Comparison of ENCODE assay signal across 13 cellular contexts in genomic region chr12:109827566-109828550, GRCh38. TPM values are rescaled to one million over a fixed set of nuclear protein-coding genes. Genes with fewer than 3 reads are reported as not detected.
DNase-seq lines count a peak whose midpoint lies in the region; ATAC-seq, FAIRE-seq and TF ChIP-seq lines count a peak whose summit lies in the region.
"Had no signal": no experiment of that assay in that cellular context is flagged by ENCODE, and none has a peak within 500 bp of the region (broad histone marks: within the 10 kb centered on the region; RNA-seq: fewer than 3 reads in every experiment).

No MANE protein-coding gene starts in this region.

- H3K27ac Mint-ChIP-seq in natural killer cell, result peak overlapping the region in 1 of 2 donors; percentile 72
- H3K27ac Mint-ChIP-seq in CD4-positive, alpha-beta memory T cell, result no peak overlapping the region
- no peak overlapping the region for H3K27ac Mint-ChIP-seq in activated CD4-positive, alpha-beta T cell treated with anti-CD3 and anti-CD28 coated beads, Interleukin-2, amount 10 ng/mL, durations not matched to agents 24 days and 14 days
- H3K27ac Mint-ChIP-seq: type B pancreatic cell had no signal

- DNase-seq in A549 (ENCODE audit: low read depth in 1 of 2, low spot score in 1 of 2), result no peak
- DNase-seq in NOMO-1 treated with DMSO at 0.1 percent for 48 hours (lab: John Stamatoyannopoulos, UW; ENCODE audit: unreplicated experiment), result peak; percentile 80
- DNase-seq in fibroblast of pulmonary artery (ENCODE audit: low read depth), result peak; percentile 30
- DNase-seq in natural killer cell, result no peak
- DNase-seq in CD4-positive, alpha-beta memory T cell, result no peak
- no peak for DNase-seq in activated CD4-positive, alpha-beta T cell treated with anti-CD3 and anti-CD28 coated beads, Interleukin-2, amount 50 U/mL, for 48 hours
- no peak for DNase-seq in activated CD4-positive, alpha-beta T cell treated with anti-CD3 and anti-CD28 coated beads, Interleukin-2, amount 10 ng/mL, durations not matched to agents 24 days and 14 days
- DNase-seq: activated CD8-positive, alpha-beta memory T cell treated with anti-CD3 and anti-CD28 coated beads, Interleukin-2, amount 50 U/mL, for 4 hours; brain microvascular endothelial cell; NCI-H2171 treated with DMSO at 0.1 percent for 48 hours had no signal

- TF ChIP-seq EP300 in A549 (IDR thresholded peaks at IDR 0.05), result no peak

- H3K27me3 ChIP-seq in CD4-positive, alpha-beta memory T cell (ENCODE audit: insufficient read depth, low read length), result no peaks in the 10 kb centered on the region
- H3K27me3 ChIP-seq: brain microvascular endothelial cell had no signal

- intact Hi-C loops in natural killer cell (cut with micrococcal nuclease), result no loop called here
- intact Hi-C loops in CD4-positive, alpha-beta memory T cell (cut with micrococcal nuclease), result no loop called here
- intact Hi-C loops in activated CD4-positive, alpha-beta T cell treated with anti-CD3 and anti-CD28 coated beads, Interleukin-2, amount 10 ng/mL, durations not matched to agents 24 days and 14 days (cut with micrococcal nuclease), result no loop called here

- no peak for TF ChIP-seq POLR2A in A549 (IDR thresholded peaks at IDR 0.05; ENCODE audit: low read length)

- no peaks in the 10 kb centered on the region for H3K36me3 Mint-ChIP-seq in natural killer cell
- no peaks in the 10 kb centered on the region for H3K36me3 Mint-ChIP-seq in CD4-positive, alpha-beta memory T cell
- H3K36me3 Mint-ChIP-seq in activated CD4-positive, alpha-beta T cell treated with anti-CD3 and anti-CD28 coated beads, Interleukin-2, amount 10 ng/mL, durations not matched to agents 24 days and 14 days (ENCODE audit: low read depth), result no peaks in the 10 kb centered on the region
- H3K36me3 Mint-ChIP-seq: type B pancreatic cell had no signal

- H3K27me3 Mint-ChIP-seq in natural killer cell (ENCODE audit: low read depth in 2 of 2), result peaks cover 14 to 19% of the 10 kb centered on the region in 2 donors
- H3K27me3 Mint-ChIP-seq in CD4-positive, alpha-beta memory T cell, result peaks cover 4 to 14% of the 10 kb centered on the region in 2 donors
- peaks cover 18% of the 10 kb centered on the region for H3K27me3 Mint-ChIP-seq in activated CD4-positive, alpha-beta T cell treated with anti-CD3 and anti-CD28 coated beads, Interleukin-2, amount 10 ng/mL, durations not matched to agents 24 days and 14 days

- no peak for ATAC-seq in A549
- peak; percentile 38 to 73 (median 55) for ATAC-seq in natural killer cell
- ATAC-seq in GM21447 (IDR thresholded peaks at IDR 0.05; ENCODE audit: unreplicated experiment), result no peak
- ATAC-seq: SK-N-SH treated with all-trans-retinoic acid at 6 μM for 48 hours had no signal

- 0 out of 6 replicates have a peak overlapping the region, but pooled peaks of 1 of the 2 experiments have one; percentile 28 for H3K27ac ChIP-seq in A549
- no peak overlapping the region for H3K27ac ChIP-seq in CD4-positive, alpha-beta memory T cell (ENCODE audit: low read depth, low read length)
- H3K27ac ChIP-seq: brain microvascular endothelial cell had no signal

- 54% methylated on average over 19 of the region's 19 CpGs for WGBS in A549 (ENCODE audit: missing lambda C conversion rate)

- peak; percentile 28 for FAIRE-seq in A549 (lab: Jason Lieb, UNC)

- H3K9me3 ChIP-seq in A549, result no peaks in the 10 kb centered on the region
- H3K9me3 ChIP-seq in CD4-positive, alpha-beta memory T cell (ENCODE audit: control insufficient read depth in 1 of 2, low read length in 2 of 2), result no peaks in the 10 kb centered on the region

- peaks cover 20% of the 10 kb centered on the region for H3K4me1 ChIP-seq in A549
- H3K4me1 ChIP-seq in CD4-positive, alpha-beta memory T cell (ENCODE audit: insufficient read depth, low read length), result no peaks in the 10 kb centered on the region

- no peak for TF ChIP-seq RAD21 in A549 (conservative IDR thresholded peaks at IDR 0.05 in 1 of 2, IDR thresholded peaks at IDR 0.05 in 1 of 2)

- no peak overlapping the region for H3K4me2 ChIP-seq in A549

- H3K4me3 Mint-ChIP-seq in natural killer cell, result no peak overlapping the region
- peak overlapping the region in 1 of 8 donors; percentile 18 for H3K4me3 Mint-ChIP-seq in CD4-positive, alpha-beta memory T cell
- no peak overlapping the region for H3K4me3 Mint-ChIP-seq in activated CD4-positive, alpha-beta T cell treated with anti-CD3 and anti-CD28 coated beads, Interleukin-2, amount 10 ng/mL, durations not matched to agents 24 days and 14 days
- H3K4me3 Mint-ChIP-seq: type B pancreatic cell had no signal

- CTCF ChIA-PET in A549 (lab: Yijun Ruan, JAX), result interaction anchor here (0.6 to 10.8 kb wide), 6 partner anchors 14 to 29 kb away, joined by 3 to 86 read pairs (median 8); no protein-coding TSS in a partner anchor
- CTCF ChIA-PET in CD4-positive, alpha-beta memory T cell (lab: Charles Lee; ENCODE audit: partially characterized antibody), result interaction anchor here (0.9 to 4.2 kb wide), 4 partner anchors 11 to 23 kb away, joined by 3 to 44 read pairs (median 6); no protein-coding TSS in a partner anchor

- H3K9me3 Mint-ChIP-seq in natural killer cell, result no peaks in the 10 kb centered on the region
- H3K9me3 Mint-ChIP-seq in CD4-positive, alpha-beta memory T cell, result no peaks in the 10 kb centered on the region
- H3K9me3 Mint-ChIP-seq in activated CD4-positive, alpha-beta T cell treated with anti-CD3 and anti-CD28 coated beads, Interleukin-2, amount 10 ng/mL, durations not matched to agents 24 days and 14 days, result no peaks in the 10 kb centered on the region
- H3K9me3 Mint-ChIP-seq: type B pancreatic cell had no signal

- POLR2A ChIA-PET in A549 (lab: Yijun Ruan, JAX), result no interaction called here
- POLR2A ChIA-PET in CD4-positive, alpha-beta memory T cell (lab: Charles Lee; ENCODE audit: partially characterized antibody), result no interaction called here

- H3K4me1 Mint-ChIP-seq in natural killer cell, result peaks cover 0 to 5% of the 10 kb centered on the region in 2 donors
- H3K4me1 Mint-ChIP-seq in CD4-positive, alpha-beta memory T cell, result no peaks in the 10 kb centered on the region
- H3K4me1 Mint-ChIP-seq in activated CD4-positive, alpha-beta T cell treated with anti-CD3 and anti-CD28 coated beads, Interleukin-2, amount 10 ng/mL, durations not matched to agents 24 days and 14 days, result no peaks in the 10 kb centered on the region

- no peaks in the 10 kb centered on the region for H3K36me3 ChIP-seq in CD4-positive, alpha-beta memory T cell (ENCODE audit: insufficient read depth, low read length)
- H3K36me3 ChIP-seq: brain microvascular endothelial cell had no signal

- H3K4me3 ChIP-seq in A549 (no peak overlapping the region), fibroblast of pulmonary artery (replicated peaks; ENCODE audit: low read depth, low read length) (no peak overlapping the region)
- no peak overlapping the region for H3K4me3 ChIP-seq in CD4-positive, alpha-beta memory T cell (ENCODE audit: low read length in 2 of 2)

- TF ChIP-seq CTCF in A549 (IDR thresholded peaks at IDR 0.05) (no peak), fibroblast of pulmonary artery (IDR thresholded peaks at IDR 0.05; ENCODE audit: low read length, missing control alignments) (no peak), natural killer cell (IDR thresholded peaks at IDR 0.05) (no peak)

TF ChIP-seq in A549, 52 proteins besides CTCF, POLR2A, EP300 and RAD21 (continues in another document):
- TF ChIP-seq ATOH8 (CRISPR knock-in tag; IDR thresholded peaks at IDR 0.05; ENCODE audit: low read depth) (no peak), SMC3 (IDR thresholded peaks at IDR 0.05) (no peak), JUNB (IDR thresholded peaks at IDR 0.05) (no peak), HES2 (IDR thresholded peaks at IDR 0.05) (no peak), EHMT2 (IDR thresholded peaks at IDR 0.05; ENCODE audit: low read depth) (no peak), MAFK (IDR thresholded peaks at IDR 0.05; ENCODE audit: partially characterized antibody) (no peak), HOXA7 (CRISPR knock-in tag; IDR thresholded peaks at IDR 0.05) (no peak), MAZ (IDR thresholded peaks at IDR 0.05; ENCODE audit: borderline replicate concordance, low read depth, low read length) (no peak)

RNA-seq across cellular contexts. Expression of gene TRPV4, which starts 5.3 kb away (rescaled TPM):
- polyA plus RNA-seq in A549 (2011; rRNA removed), result 0.37 and 0.52 TPM in 2 replicates
- 0.15 and 0.26 TPM in 2 replicates for polyA plus RNA-seq in A549 (2012; cell fraction: cytosol; rRNA removed)
- polyA plus RNA-seq in A549 (2012; cell fraction: nucleus; rRNA removed), result 0.43 and 0.53 TPM in 2 replicates
- polyA plus RNA-seq in A549 (2017; fragmentation: RNase III; extraction: RNeasy Plus Mini Kit Qiagen cat#74134 plus additional on column Dnase treatment), result 0.05 to 0.15 TPM (median 0.09 TPM) in 3 replicates
- 0.88 and 1.2 TPM in 2 replicates for polyA minus RNA-seq in A549 (2011; rRNA and poly(A)+ RNA removed)
- total RNA-seq in natural killer cell, result not detected
- total RNA-seq in CD4-positive, alpha-beta memory T cell, result under 1 TPM in 1 of 2 experiments, not detected in 1; 0.17 TPM
- polyA plus RNA-seq in CD4-positive, alpha-beta memory T cell, result not detected
- total RNA-seq in activated CD4-positive, alpha-beta T cell treated with anti-CD3 and anti-CD28 coated beads, Interleukin-2, amount 10 ng/mL, durations not matched to agents 24 days and 14 days, result not detected in 2 replicates

RNA-seq across cellular contexts. Expression of gene GLTP, which starts 52.5 kb away (rescaled TPM):
- polyA plus RNA-seq in A549 (2011; rRNA removed), result 18.8 and 19.2 TPM in 2 replicates
- polyA plus RNA-seq in A549 (2012; cell fraction: cytosol; rRNA removed), result 14.9 and 19.2 TPM in 2 replicates
- polyA plus RNA-seq in A549 (2012; cell fraction: nucleus; rRNA removed), result 3.7 and 4.5 TPM in 2 replicates
- 16.7 to 16.9 TPM (median 16.9 TPM) in 3 replicates for polyA plus RNA-seq in A549 (2017; fragmentation: RNase III; extraction: RNeasy Plus Mini Kit Qiagen cat#74134 plus additional on column Dnase treatment)
- 49.3 and 53.3 TPM in 2 replicates for polyA minus RNA-seq in A549 (2011; rRNA and poly(A)+ RNA removed)
- total RNA-seq in natural killer cell, result 10 to 100 TPM; 48.6 to 52.8 (median 49.2) TPM
- 10 to 100 TPM; 24.0 TPM for total RNA-seq in CD4-positive, alpha-beta memory T cell
- polyA plus RNA-seq in CD4-positive, alpha-beta memory T cell, result 10 to 100 TPM; 23.6 to 48.1 TPM
- 27.9 and 28.2 TPM in 2 replicates for total RNA-seq in activated CD4-positive, alpha-beta T cell treated with anti-CD3 and anti-CD28 coated beads, Interleukin-2, amount 10 ng/mL, durations not matched to agents 24 days and 14 days

Comparison
In these comparisons a context has a peak if more than half of its experiments do, and no peak if none do; other contexts are left out.
1. ATAC-seq: peak in natural killer cell (3 of 3); none in A549 (0 of 2) and GM21447 (single experiment).
2. DNase-seq: peak in NOMO-1 treated with DMSO at 0.1 percent for 48 hours (single experiment) and fibroblast of pulmonary artery (single experiment); none in A549 (0 of 2), natural killer cell (single experiment), CD4-positive, alpha-beta memory T cell (0 of 5), activated CD4-positive, alpha-beta T cell treated with anti-CD3 and anti-CD28 coated beads, Interleukin-2, amount 50 U/mL, for 48 hours (0 of 2) and activated CD4-positive, alpha-beta T cell treated with anti-CD3 and anti-CD28 coated beads, Interleukin-2, amount 10 ng/mL, durations not matched to agents 24 days and 14 days (single experiment).